ENCODE assay signal across 8 cellular contexts in the genomic region with DNA sequence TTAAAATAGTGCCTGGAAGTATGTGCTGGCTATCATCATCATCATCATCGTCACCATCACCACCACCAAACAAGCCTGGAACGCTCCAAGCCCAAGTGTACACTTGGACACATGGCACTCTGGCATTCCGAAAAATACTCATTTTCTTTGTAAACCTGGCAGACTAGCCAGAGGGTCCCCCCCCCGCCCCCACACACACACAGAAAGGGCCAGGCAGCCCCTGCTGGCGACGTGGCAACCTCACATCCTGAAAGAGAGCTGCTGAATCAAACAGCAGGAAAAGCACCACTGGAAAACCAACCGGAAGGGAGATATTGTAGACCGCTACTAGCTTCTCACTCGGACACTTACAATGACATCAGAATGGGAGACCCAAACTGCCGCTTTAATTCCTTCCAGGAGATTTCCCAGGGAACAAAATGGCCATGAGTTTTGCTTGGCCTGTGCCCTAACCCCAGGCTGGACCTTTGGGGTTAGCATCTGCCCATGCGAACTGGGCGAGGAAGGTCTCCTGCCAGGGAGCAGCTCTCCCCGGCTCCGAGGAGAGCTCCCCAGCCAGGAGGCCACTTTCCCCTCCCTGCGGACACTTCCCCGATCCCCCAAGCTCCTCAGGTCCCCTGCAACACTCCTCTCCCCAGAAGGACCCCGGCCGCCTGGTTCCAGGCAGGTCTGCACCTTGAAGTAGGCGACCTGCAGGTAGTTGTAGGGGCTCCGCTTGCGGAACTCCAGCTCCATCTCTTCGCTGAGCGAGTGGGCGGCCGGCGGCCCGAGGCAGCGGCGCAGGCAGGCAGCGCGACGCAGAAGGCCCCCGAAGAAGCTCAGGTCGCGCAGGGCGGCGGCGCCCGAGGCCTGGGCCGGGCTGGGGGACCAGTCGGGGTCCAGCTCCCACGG. TPM values are rescaled to one million over a fixed set of nuclear protein-coding genes. Genes with fewer than 3 reads are reported as not detected.
DNase-seq lines count a peak whose midpoint lies in the region; ATAC-seq and TF ChIP-seq lines count a peak whose summit lies in the region.

No MANE protein-coding gene starts in this region.

- no peaks in the 10 kb centered on the region for H3K36me3 ChIP-seq in ES-I3 (ENCODE audit: insufficient read depth, low read length)

- H3K9me3 ChIP-seq in ES-I3 (ENCODE audit: control insufficient read depth, insufficient read depth, low read length), result no peaks in the 10 kb centered on the region

- H3K9ac ChIP-seq in ES-I3 (ENCODE audit: low read depth, low read length), result peak overlapping the region; percentile 95

- peaks cover 10% of the 10 kb centered on the region for H3K4me1 ChIP-seq in ES-I3 (ENCODE audit: insufficient read depth, low read length)

- in situ Hi-C loops in astrocyte of the spinal cord (cut with HindIII; ENCODE audit: low sequenced_read_pairs), result no loop called here

- ATAC-seq in GM21825 (IDR thresholded peaks at IDR 0.05; ENCODE audit: unreplicated experiment), result peak; percentile 22

- H3K27ac ChIP-seq in skin epidermis, result peak overlapping the region; percentile 33 to 99 (median 87)

- peak; percentile 44 for DNase-seq in Jurkat, Clone E6-1 (ENCODE audit: low read depth, low spot score)
- DNase-seq in SHP77 treated with DMSO at 0.1 percent for 48 hours (lab: John Stamatoyannopoulos, UW) (peak; percentile 43), astrocyte of the spinal cord (ENCODE audit: low read depth, low spot score) (peak; percentile 82), iPS-NIHi7 (ENCODE audit: extremely low spot score) (peak; percentile 52), ureter (ENCODE audit: low spot score) (no peak)

- peak; percentile 67 for TF ChIP-seq CTCF in astrocyte of the spinal cord (IDR thresholded peaks at IDR 0.05; ENCODE audit: low read depth, low read length)

- H3K4me3 ChIP-seq in Jurkat, Clone E6-1 (ENCODE audit: low read length), result peak overlapping the region; percentile 88
- H3K4me3 ChIP-seq in astrocyte of the spinal cord (ENCODE audit: low read depth, low read length) (peak overlapping the region; percentile 96), skin epidermis (peak overlapping the region; percentile 77 to 100 (median 97))

RNA-seq across cellular contexts. Expression of gene P3H1, which starts 0.8 kb away (rescaled TPM):
- polyA plus RNA-seq in Jurkat, Clone E6-1 (2012; ENCODE audit: insufficient read depth, insufficient read length), result 53.7 TPM
- total RNA-seq in ureter, result 22.0 TPM

RNA-seq across cellular contexts. Expression of gene C1orf50, which starts 1.0 kb away (rescaled TPM):
- 6.1 TPM for polyA plus RNA-seq in Jurkat, Clone E6-1 (2012; ENCODE audit: insufficient read depth, insufficient read length)
- total RNA-seq in ureter, result 8.1 TPM

RNA-seq across cellular contexts. Expression of gene TMEM269, which starts 18.7 kb away (rescaled TPM):
- polyA plus RNA-seq in Jurkat, Clone E6-1 (2012; ENCODE audit: insufficient read depth, insufficient read length), result not detected
- total RNA-seq in ureter, result 0.18 TPM

RNA-seq across cellular contexts. Expression of gene CLDN19, which starts 26.0 kb away (rescaled TPM):
- not detected for polyA plus RNA-seq in Jurkat, Clone E6-1 (2012; ENCODE audit: insufficient read depth, insufficient read length)
- total RNA-seq in ureter, result not detected

RNA-seq across cellular contexts. Expression of gene ERMAP, which starts 50.8 kb away (rescaled TPM):
- 3.7 TPM for polyA plus RNA-seq in Jurkat, Clone E6-1 (2012; ENCODE audit: insufficient read depth, insufficient read length)
- total RNA-seq in ureter, result 22.8 TPM
